ENCODE assay signal across 1 cellular context in the genomic region with DNA sequence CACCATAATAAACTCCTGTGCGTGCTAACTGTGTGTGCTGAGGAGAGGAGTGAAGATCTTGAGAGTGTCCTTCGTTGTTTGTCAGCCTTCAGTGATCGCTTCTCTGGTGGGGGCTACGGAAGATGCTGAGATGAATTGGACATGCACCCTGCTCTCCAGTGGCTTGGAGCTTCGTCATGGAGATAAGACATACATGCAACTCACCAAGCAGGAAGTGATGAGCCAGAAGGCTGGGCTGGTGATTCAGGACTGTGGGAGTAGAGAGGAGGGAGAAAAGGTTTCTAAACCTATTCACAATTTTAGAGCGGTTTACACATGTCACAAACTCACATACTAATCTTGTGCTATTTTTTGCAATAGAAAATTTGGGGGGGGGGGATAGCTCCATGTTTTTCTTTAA.
TF ChIP-seq lines count a peak whose summit lies in the region.

No MANE protein-coding gene starts in this region.

TF ChIP-seq in GM23338, 12 proteins besides CTCF, POLR2A, EP300 and RAD21 (continued from another document):
- TF ChIP-seq, protein P1, sequence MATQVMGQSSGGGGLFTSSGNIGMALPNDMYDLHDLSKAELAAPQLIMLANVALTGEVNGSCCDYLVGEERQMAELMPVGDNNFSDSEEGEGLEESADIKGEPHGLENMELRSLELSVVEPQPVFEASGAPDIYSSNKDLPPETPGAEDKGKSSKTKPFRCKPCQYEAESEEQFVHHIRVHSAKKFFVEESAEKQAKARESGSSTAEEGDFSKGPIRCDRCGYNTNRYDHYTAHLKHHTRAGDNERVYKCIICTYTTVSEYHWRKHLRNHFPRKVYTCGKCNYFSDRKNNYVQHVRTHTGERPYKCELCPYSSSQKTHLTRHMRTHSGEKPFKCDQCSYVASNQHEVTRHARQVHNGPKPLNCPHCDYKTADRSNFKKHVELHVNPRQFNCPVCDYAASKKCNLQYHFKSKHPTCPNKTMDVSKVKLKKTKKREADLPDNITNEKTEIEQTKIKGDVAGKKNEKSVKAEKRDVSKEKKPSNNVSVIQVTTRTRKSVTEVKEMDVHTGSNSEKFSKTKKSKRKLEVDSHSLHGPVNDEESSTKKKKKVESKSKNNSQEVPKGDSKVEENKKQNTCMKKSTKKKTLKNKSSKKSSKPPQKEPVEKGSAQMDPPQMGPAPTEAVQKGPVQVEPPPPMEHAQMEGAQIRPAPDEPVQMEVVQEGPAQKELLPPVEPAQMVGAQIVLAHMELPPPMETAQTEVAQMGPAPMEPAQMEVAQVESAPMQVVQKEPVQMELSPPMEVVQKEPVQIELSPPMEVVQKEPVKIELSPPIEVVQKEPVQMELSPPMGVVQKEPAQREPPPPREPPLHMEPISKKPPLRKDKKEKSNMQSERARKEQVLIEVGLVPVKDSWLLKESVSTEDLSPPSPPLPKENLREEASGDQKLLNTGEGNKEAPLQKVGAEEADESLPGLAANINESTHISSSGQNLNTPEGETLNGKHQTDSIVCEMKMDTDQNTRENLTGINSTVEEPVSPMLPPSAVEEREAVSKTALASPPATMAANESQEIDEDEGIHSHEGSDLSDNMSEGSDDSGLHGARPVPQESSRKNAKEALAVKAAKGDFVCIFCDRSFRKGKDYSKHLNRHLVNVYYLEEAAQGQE (IDR thresholded peaks at IDR 0.05; ENCODE audit: unreplicated experiment) = no peak
- no peak for TF ChIP-seq ZNF114 (CRISPR knock-in tag; IDR thresholded peaks at IDR 0.05)
- TF ChIP-seq STAT1 (IDR thresholded peaks at IDR 0.05; ENCODE audit: unreplicated experiment) = no peak
- no peak for TF ChIP-seq EZH2 (IDR thresholded peaks at IDR 0.05; ENCODE audit: low read depth, unreplicated experiment)
- TF ChIP-seq, protein P2, sequence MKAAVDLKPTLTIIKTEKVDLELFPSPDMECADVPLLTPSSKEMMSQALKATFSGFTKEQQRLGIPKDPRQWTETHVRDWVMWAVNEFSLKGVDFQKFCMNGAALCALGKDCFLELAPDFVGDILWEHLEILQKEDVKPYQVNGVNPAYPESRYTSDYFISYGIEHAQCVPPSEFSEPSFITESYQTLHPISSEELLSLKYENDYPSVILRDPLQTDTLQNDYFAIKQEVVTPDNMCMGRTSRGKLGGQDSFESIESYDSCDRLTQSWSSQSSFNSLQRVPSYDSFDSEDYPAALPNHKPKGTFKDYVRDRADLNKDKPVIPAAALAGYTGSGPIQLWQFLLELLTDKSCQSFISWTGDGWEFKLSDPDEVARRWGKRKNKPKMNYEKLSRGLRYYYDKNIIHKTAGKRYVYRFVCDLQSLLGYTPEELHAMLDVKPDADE (IDR thresholded peaks at IDR 0.05) = no peak
- TF ChIP-seq ZNF331 (CRISPR knock-in tag; IDR thresholded peaks at IDR 0.05; ENCODE audit: low read depth) = no peak
- no peak for TF ChIP-seq NANOG (IDR thresholded peaks at IDR 0.05; ENCODE audit: borderline replicate concordance)
- TF ChIP-seq, protein P3, sequence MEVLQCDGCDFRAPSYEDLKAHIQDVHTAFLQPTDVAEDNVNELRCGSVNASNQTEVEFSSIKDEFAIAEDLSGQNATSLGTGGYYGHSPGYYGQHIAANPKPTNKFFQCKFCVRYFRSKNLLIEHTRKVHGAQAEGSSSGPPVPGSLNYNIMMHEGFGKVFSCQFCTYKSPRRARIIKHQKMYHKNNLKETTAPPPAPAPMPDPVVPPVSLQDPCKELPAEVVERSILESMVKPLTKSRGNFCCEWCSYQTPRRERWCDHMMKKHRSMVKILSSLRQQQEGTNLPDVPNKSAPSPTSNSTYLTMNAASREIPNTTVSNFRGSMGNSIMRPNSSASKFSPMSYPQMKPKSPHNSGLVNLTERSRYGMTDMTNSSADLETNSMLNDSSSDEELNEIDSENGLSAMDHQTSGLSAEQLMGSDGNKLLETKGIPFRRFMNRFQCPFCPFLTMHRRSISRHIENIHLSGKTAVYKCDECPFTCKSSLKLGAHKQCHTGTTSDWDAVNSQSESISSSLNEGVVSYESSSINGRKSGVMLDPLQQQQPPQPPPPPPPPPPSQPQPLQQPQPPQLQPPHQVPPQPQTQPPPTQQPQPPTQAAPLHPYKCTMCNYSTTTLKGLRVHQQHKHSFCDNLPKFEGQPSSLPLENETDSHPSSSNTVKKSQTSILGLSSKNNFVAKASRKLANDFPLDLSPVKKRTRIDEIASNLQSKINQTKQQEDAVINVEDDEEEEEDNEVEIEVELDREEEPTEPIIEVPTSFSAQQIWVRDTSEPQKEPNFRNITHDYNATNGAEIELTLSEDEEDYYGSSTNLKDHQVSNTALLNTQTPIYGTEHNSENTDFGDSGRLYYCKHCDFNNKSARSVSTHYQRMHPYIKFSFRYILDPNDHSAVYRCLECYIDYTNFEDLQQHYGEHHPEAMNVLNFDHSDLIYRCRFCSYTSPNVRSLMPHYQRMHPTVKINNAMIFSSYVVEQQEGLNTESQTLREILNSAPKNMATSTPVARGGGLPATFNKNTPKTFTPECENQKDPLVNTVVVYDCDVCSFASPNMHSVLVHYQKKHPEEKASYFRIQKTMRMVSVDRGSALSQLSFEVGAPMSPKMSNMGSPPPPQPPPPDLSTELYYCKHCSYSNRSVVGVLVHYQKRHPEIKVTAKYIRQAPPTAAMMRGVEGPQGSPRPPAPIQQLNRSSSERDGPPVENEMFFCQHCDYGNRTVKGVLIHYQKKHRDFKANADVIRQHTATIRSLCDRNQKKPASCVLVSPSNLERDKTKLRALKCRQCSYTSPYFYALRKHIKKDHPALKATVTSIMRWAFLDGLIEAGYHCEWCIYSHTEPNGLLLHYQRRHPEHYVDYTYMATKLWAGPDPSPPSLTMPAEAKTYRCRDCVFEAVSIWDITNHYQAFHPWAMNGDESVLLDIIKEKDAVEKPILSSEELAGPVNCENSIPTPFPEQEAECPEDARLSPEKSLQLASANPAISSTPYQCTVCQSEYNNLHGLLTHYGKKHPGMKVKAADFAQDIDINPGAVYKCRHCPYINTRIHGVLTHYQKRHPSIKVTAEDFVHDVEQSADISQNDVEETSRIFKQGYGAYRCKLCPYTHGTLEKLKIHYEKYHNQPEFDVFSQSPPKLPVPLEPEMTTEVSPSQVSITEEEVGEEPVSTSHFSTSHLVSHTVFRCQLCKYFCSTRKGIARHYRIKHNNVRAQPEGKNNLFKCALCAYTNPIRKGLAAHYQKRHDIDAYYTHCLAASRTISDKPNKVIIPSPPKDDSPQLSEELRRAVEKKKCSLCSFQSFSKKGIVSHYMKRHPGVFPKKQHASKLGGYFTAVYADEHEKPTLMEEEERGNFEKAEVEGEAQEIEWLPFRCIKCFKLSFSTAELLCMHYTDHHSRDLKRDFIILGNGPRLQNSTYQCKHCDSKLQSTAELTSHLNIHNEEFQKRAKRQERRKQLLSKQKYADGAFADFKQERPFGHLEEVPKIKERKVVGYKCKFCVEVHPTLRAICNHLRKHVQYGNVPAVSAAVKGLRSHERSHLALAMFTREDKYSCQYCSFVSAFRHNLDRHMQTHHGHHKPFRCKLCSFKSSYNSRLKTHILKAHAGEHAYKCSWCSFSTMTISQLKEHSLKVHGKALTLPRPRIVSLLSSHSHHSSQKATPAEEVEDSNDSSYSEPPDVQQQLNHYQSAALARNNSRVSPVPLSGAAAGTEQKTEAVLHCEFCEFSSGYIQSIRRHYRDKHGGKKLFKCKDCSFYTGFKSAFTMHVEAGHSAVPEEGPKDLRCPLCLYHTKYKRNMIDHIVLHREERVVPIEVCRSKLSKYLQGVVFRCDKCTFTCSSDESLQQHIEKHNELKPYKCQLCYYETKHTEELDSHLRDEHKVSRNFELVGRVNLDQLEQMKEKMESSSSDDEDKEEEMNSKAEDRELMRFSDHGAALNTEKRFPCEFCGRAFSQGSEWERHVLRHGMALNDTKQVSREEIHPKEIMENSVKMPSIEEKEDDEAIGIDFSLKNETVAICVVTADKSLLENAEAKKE (CRISPR knock-in tag; IDR thresholded peaks at IDR 0.05) = no peak
TF ChIP-seq in GM23338: peak in this region for 0.
